In genomic region chr19:1008268-1009042, GRCh38 we compare ENCODE assay signal across 2 cellular contexts.
TF ChIP-seq lines count a peak whose summit lies in the region.

No MANE protein-coding gene starts in this region.

TF ChIP-seq in HCT116, 20 proteins besides CTCF, POLR2A, EP300 and RAD21:
- TF ChIP-seq ZFX (IDR thresholded peaks at IDR 0.05) = no peak
- TF ChIP-seq FOSL1 (IDR thresholded peaks at IDR 0.05; ENCODE audit: low read depth) = no peak
- TF ChIP-seq SRF (IDR thresholded peaks at IDR 0.05; ENCODE audit: low read depth) = no peak
- TF ChIP-seq SIN3A (IDR thresholded peaks at IDR 0.05; ENCODE audit: low read depth) = no peak

TF ChIP-seq in K562, 482 proteins besides CTCF, POLR2A, EP300 and RAD21:
- no peak for TF ChIP-seq HNRNPK (IDR thresholded peaks at IDR 0.05; ENCODE audit: low read depth, low read length, poor library complexity, severe bottlenecking)
- peak; percentile 68 for TF ChIP-seq POLR2G (IDR thresholded peaks at IDR 0.05; ENCODE audit: low read depth, low read length)
- TF ChIP-seq BRD4 (IDR thresholded peaks at IDR 0.05) = no peak
- peak; percentile 48 for TF ChIP-seq RBFOX2 (IDR thresholded peaks at IDR 0.05; ENCODE audit: low read depth, low read length)
- TF ChIP-seq NR3C1 (CRISPR knock-in tag; IDR thresholded peaks at IDR 0.05) = no peak
- TF ChIP-seq ZNF584 (CRISPR knock-in tag; IDR thresholded peaks at IDR 0.05; ENCODE audit: low read depth) = no peak
- no peak for TF ChIP-seq MAFF (IDR thresholded peaks at IDR 0.05; ENCODE audit: low read length)
- TF ChIP-seq ZNF512 (tag; IDR thresholded peaks at IDR 0.05) = no peak
- TF ChIP-seq RBM22 (IDR thresholded peaks at IDR 0.05; ENCODE audit: low read depth, low read length, poor library complexity, severe bottlenecking) = peak; percentile 78
- TF ChIP-seq ZBTB33 (CRISPR knock-in tag; IDR thresholded peaks at IDR 0.05) = peak; percentile 21; the same call in 1 of the 2 replicates
- TF ChIP-seq SUPT5H (IDR thresholded peaks at IDR 0.05) = peak; percentile 38; the same call in 1 of the 2 replicates
